1 cellular context compared by ENCODE assay signal in genomic region chrX:102712216-102712966, GRCh38.
TF ChIP-seq lines count a peak whose summit lies in the region.

GPRASP2 (plus strand) TSS chrX:102712448; CDS start chrX:102714870, 2,422 bp downstream.

TF ChIP-seq in K562, 482 proteins besides CTCF, POLR2A, EP300 and RAD21 (continued from another document):
- TF ChIP-seq BCLAF1 (IDR thresholded peaks at IDR 0.05; ENCODE audit: borderline replicate concordance in 1 of 2, control insufficient read depth in 1 of 2, low read depth in 2 of 2, low read length in 1 of 2) (no peak), RBFOX2 (IDR thresholded peaks at IDR 0.05; ENCODE audit: low read depth, low read length) (peak; percentile 67), TAF1 (IDR thresholded peaks at IDR 0.05; ENCODE audit: control insufficient read depth, extremely low read depth, insufficient read depth, low read length, severe bottlenecking) (peak; percentile 2), PCBP1 (IDR thresholded peaks at IDR 0.05; ENCODE audit: low read depth, low read length, poor library complexity, severe bottlenecking) (peak; percentile 16), KAT2B (IDR thresholded peaks at IDR 0.05; ENCODE audit: low read depth, low read length) (no peak), TBP (optimal IDR thresholded peaks at IDR 0.05; ENCODE audit: low read depth, low read length) (no peak), POLR3G (IDR thresholded peaks at IDR 0.05; ENCODE audit: extremely low read depth, insufficient read length, insufficient replicate concordance) (no peak), SP1 (CRISPR knock-in tag; IDR thresholded peaks at IDR 0.05) (no peak), MAZ (CRISPR knock-in tag; conservative IDR thresholded peaks at IDR 0.05 in 1 of 2, IDR thresholded peaks at IDR 0.05 in 1 of 2) (0 out of 4 replicates have a peak, but pooled peaks of 1 of the 2 experiments have one; percentile 18), DACH1 (IDR thresholded peaks at IDR 0.05; ENCODE audit: partially characterized antibody) (no peak), YY1 (IDR thresholded peaks at IDR 0.05; ENCODE audit: borderline replicate concordance in 1 of 3, control insufficient read depth in 1 of 3, extremely low read depth in 1 of 3, insufficient read depth in 3 of 3, insufficient read length in 1 of 3, insufficient replicate concordance in 2 of 3, low read depth in 1 of 3, low read length in 2 of 3) (peak in 2 of 3 experiments; percentile 37 to 65), L3MBTL2 (IDR thresholded peaks at IDR 0.05) (no peak), VEZF1 (CRISPR knock-in tag; IDR thresholded peaks at IDR 0.05) (peak; percentile 57; the same call in 1 of the 2 replicates), ZBTB8A (IDR thresholded peaks at IDR 0.05; ENCODE audit: partially characterized antibody) (no peak), ZNF77 (CRISPR knock-in tag; IDR thresholded peaks at IDR 0.05) (no peak), ZNF586 (CRISPR knock-in tag; conservative IDR thresholded peaks at IDR 0.05) (no peak), MCM2 (IDR thresholded peaks at IDR 0.05; ENCODE audit: low read depth) (no peak), TRIM25 (IDR thresholded peaks at IDR 0.05; ENCODE audit: borderline replicate concordance) (no peak), CTCFL (IDR thresholded peaks at IDR 0.05; ENCODE audit: borderline replicate concordance, insufficient read depth, low read depth, low read length, poor library complexity, severe bottlenecking) (peak; percentile 35), NRF1 (conservative IDR thresholded peaks at IDR 0.05 in 1 of 2, IDR thresholded peaks at IDR 0.05 in 1 of 2) (peak in 1 of 2 experiments; percentile 49; a peak in 1 of 4 replicates), FIP1L1 (IDR thresholded peaks at IDR 0.05; ENCODE audit: low read depth, low read length, poor library complexity, severe bottlenecking) (no peak), ZNF79 (CRISPR knock-in tag; IDR thresholded peaks at IDR 0.05; ENCODE audit: low read depth) (no peak), HMBOX1 (IDR thresholded peaks at IDR 0.05) (no peak), E2F4 (CRISPR knock-in tag; IDR thresholded peaks at IDR 0.05; ENCODE audit: low read depth) (no peak), KDM1A (IDR thresholded peaks at IDR 0.05) (no peak)
